Comparison of ENCODE assay signal across 10 cellular contexts in genomic region chr20:10524034-10524476, GRCh38.
DNase-seq lines count a peak whose midpoint lies in the region; ATAC-seq and TF ChIP-seq lines count a peak whose summit lies in the region.
"Had no signal": no experiment of that assay in that cellular context is flagged by ENCODE, and none has a peak within 500 bp of the region (broad histone marks: within the 10 kb centered on the region; RNA-seq: fewer than 3 reads in every experiment).

No MANE protein-coding gene starts in this region.

- H4K20me1 ChIP-seq in IMR-90 (ENCODE audit: insufficient read depth, low read length) = no peaks in the 10 kb centered on the region

- no peak overlapping the region for H3K23ac ChIP-seq in IMR-90 (ENCODE audit: low read depth, low read length)

- no peaks in the 10 kb centered on the region for H3K27me3 ChIP-seq in IMR-90 (ENCODE audit: control insufficient read depth, insufficient read depth, low read length)
- H3K27me3 ChIP-seq in body of pancreas = no peaks in the 10 kb centered on the region
- H3K27me3 ChIP-seq in iPS-18a (ENCODE audit: control insufficient read depth, insufficient read depth, low read length) = no peaks in the 10 kb centered on the region
- H3K27me3 ChIP-seq in skeletal muscle satellite cell (ENCODE audit: control insufficient read depth, insufficient read depth, low read length) = no peaks in the 10 kb centered on the region
- no peaks in the 10 kb centered on the region for H3K27me3 ChIP-seq in colonic mucosa

- peak overlapping the region in 1 of 2 experiments; percentile 31; a peak in 1 of 4 replicates for H4K8ac ChIP-seq in IMR-90 (ENCODE audit: low read depth in 2 of 2, low read length in 2 of 2)

- H3K27ac Mint-ChIP-seq in HFFc6 = no peak overlapping the region

- H3K79me1 ChIP-seq in IMR-90 (ENCODE audit: low read depth in 1 of 2, low read length in 2 of 2) = peaks cover 5 to 22% of the 10 kb centered on the region in 2 experiments; a peak in 3 of 4 replicates

- POLR2A ChIA-PET in IMR-90 (lab: Charles Lee; ENCODE audit: unreplicated experiment) = no interaction called here

- no peak overlapping the region for H3K56ac ChIP-seq in IMR-90 (ENCODE audit: extremely low read depth, insufficient read depth, low read length)

- no peak overlapping the region for H3K9ac ChIP-seq in IMR-90 (ENCODE audit: low read depth, low read length)
- H3K9ac ChIP-seq in iPS-18a (ENCODE audit: low read length) = peak overlapping the region; percentile 13
- peak overlapping the region; percentile 59 for H3K9ac ChIP-seq in skeletal muscle satellite cell (ENCODE audit: low read depth, low read length)
- no peak overlapping the region for H3K9ac ChIP-seq in colonic mucosa (ENCODE audit: low read depth in 2 of 2, low read length in 2 of 2)

- H3K36me3 Mint-ChIP-seq in HFFc6 (ENCODE audit: low read depth) = 0 out of 2 replicates have a peak, but pooled peaks cover 4% of the 10 kb centered on the region

- peaks cover 3% of the 10 kb centered on the region; the same call in 1 of the 2 replicates for H3K9me1 ChIP-seq in IMR-90 (ENCODE audit: insufficient read depth, low read length)

- H3K4ac ChIP-seq in IMR-90 (ENCODE audit: low read depth, low read length) = peak overlapping the region; percentile 33; the same call in 1 of the 2 replicates

- H3K4me1 Mint-ChIP-seq in HFFc6 (ENCODE audit: low read depth) = peaks cover 63% of the 10 kb centered on the region

- no peak overlapping the region for H3K4me3 Mint-ChIP-seq in HFFc6

- H2BK5ac ChIP-seq in IMR-90 (ENCODE audit: low read depth, low read length, poor library complexity, severe bottlenecking) = no peak overlapping the region

- peak; percentile 21 for ATAC-seq in IMR-90 (ENCODE audit: low read depth)
- peak; percentile 63 for ATAC-seq in body of pancreas
- no peak for ATAC-seq in HG03432 (IDR thresholded peaks at IDR 0.05; ENCODE audit: unreplicated experiment)
- ATAC-seq: HepG2 had no signal

- H2AFZ ChIP-seq in IMR-90 (replicated peaks; ENCODE audit: low read length, poor library complexity) = peak overlapping the region; percentile 1

- peak overlapping the region; percentile 34; the same call in 1 of the 2 replicates for H3K14ac ChIP-seq in IMR-90 (replicated peaks; ENCODE audit: low read depth, low read length)

- no peaks in the 10 kb centered on the region for H3K9me3 Mint-ChIP-seq in HFFc6

- TF ChIP-seq POLR2A in IMR-90 (IDR thresholded peaks at IDR 0.05; ENCODE audit: low read depth, low read length) (no peak), body of pancreas (IDR thresholded peaks at IDR 0.05) (no peak)

- H3K4me1 ChIP-seq in IMR-90 (ENCODE audit: control insufficient read depth, insufficient read depth, low read length) (peaks cover 8% of the 10 kb centered on the region), body of pancreas (peaks cover 17% of the 10 kb centered on the region), iPS-18a (ENCODE audit: control insufficient read depth, low read depth, low read length) (peaks cover 32% of the 10 kb centered on the region), skeletal muscle satellite cell (ENCODE audit: control insufficient read depth, insufficient read depth, low read length) (peaks cover 52% of the 10 kb centered on the region), colonic mucosa (no peaks in the 10 kb centered on the region)

- H4K5ac ChIP-seq in IMR-90 (ENCODE audit: low read depth, low read length) = no peak overlapping the region

- no peak overlapping the region for H3K4me3 ChIP-seq in IMR-90 (ENCODE audit: insufficient read depth, low read depth, low read length)
- H3K4me3 ChIP-seq in body of pancreas = no peak overlapping the region
- H3K4me3 ChIP-seq in iPS-18a (ENCODE audit: low read length) = no peak overlapping the region
- H3K4me3 ChIP-seq in skeletal muscle satellite cell (ENCODE audit: low read length) = no peak overlapping the region
- H3K4me3 ChIP-seq in colonic mucosa = no peak overlapping the region
- H3K4me3 ChIP-seq: SK-N-MC had no signal

- intact Hi-C loops in IMR-90 (cut with micrococcal nuclease) (no loop called here), body of pancreas (cut with DNase I) (no loop called here), colonic mucosa (cut with DNase I) (no loop called here)

- no peaks in the 10 kb centered on the region for H3K36me3 ChIP-seq in IMR-90 (ENCODE audit: control insufficient read depth, insufficient read depth, low read length)
- no peaks in the 10 kb centered on the region for H3K36me3 ChIP-seq in body of pancreas (replicated peaks in 1 of 2; ENCODE audit: insufficient read depth in 1 of 2, low read depth in 2 of 2)
- no peaks in the 10 kb centered on the region for H3K36me3 ChIP-seq in iPS-18a (ENCODE audit: control insufficient read depth, low read depth, low read length)
- H3K36me3 ChIP-seq in skeletal muscle satellite cell (ENCODE audit: insufficient read depth, low read length) = no peaks in the 10 kb centered on the region
- no peaks in the 10 kb centered on the region for H3K36me3 ChIP-seq in colonic mucosa

- dilution Hi-C loops in IMR-90 (cut with HindIII; ENCODE audit: low sequenced_read_pairs, unreplicated experiment) = no loop called here

- no peak for TF ChIP-seq RAD21 in IMR-90 (IDR thresholded peaks at IDR 0.05; ENCODE audit: low read length)

- DNase-seq in IMR-90 = peak; percentile 41
- peak; percentile 25 to 55 (median 44) for DNase-seq in body of pancreas
- no peak for DNase-seq in HFFc6
- DNase-seq in colonic mucosa = no peak
- no peak for DNase-seq in stimulated activated CD4-positive, alpha-beta T cell treated with anti-CD3 and anti-CD28 coated beads, Interleukin-4, amount 100 ng/mL, for 24 hours

- no peaks in the 10 kb centered on the region; the same call in 1 of the 2 replicates for H3K27me3 Mint-ChIP-seq in HFFc6 (ENCODE audit: insufficient read depth)

- H2BK120ac ChIP-seq in IMR-90 (ENCODE audit: low read depth, low read length) = peak overlapping the region; percentile 28; the same call in 1 of the 2 replicates

- no peaks in the 10 kb centered on the region for H3K9me3 ChIP-seq in IMR-90 (ENCODE audit: control insufficient read depth, insufficient read depth, low read length)
- H3K9me3 ChIP-seq in body of pancreas = no peaks in the 10 kb centered on the region
- no peaks in the 10 kb centered on the region for H3K9me3 ChIP-seq in iPS-18a (ENCODE audit: control insufficient read depth, low read depth, low read length)
- no peaks in the 10 kb centered on the region for H3K9me3 ChIP-seq in skeletal muscle satellite cell (replicated peaks; ENCODE audit: low read length)
- no peaks in the 10 kb centered on the region for H3K9me3 ChIP-seq in colonic mucosa

- no peak overlapping the region for H2AK9ac ChIP-seq in IMR-90 (replicated peaks; ENCODE audit: low read depth, low read length, poor library complexity)

- no peak overlapping the region for H3K27ac ChIP-seq in IMR-90 (ENCODE audit: insufficient read depth, low read length)
- peak overlapping the region in 1 of 4 donors; percentile 14 for H3K27ac ChIP-seq in body of pancreas
- no peak overlapping the region for H3K27ac ChIP-seq in iPS-18a (ENCODE audit: low read length)
- no peak overlapping the region for H3K27ac ChIP-seq in colonic mucosa
- H3K27ac ChIP-seq: SK-N-MC had no signal

- H3K18ac ChIP-seq in IMR-90 (ENCODE audit: low read depth, low read length) = no peak overlapping the region

- BruUV-seq in IMR-90 (replicated peaks; lab: Mats Ljungman, UMichigan) = no TSS peak

- TF ChIP-seq CTCF in IMR-90 (conservative IDR thresholded peaks at IDR 0.05; ENCODE audit: low read depth, low read length) = no peak
- no peak for TF ChIP-seq CTCF in body of pancreas (IDR thresholded peaks at IDR 0.05)
- no peak for TF ChIP-seq CTCF in HFFc6 (IDR thresholded peaks at IDR 0.05)
- TF ChIP-seq CTCF in colonic mucosa (IDR thresholded peaks at IDR 0.05) = no peak

- 63% methylated on average over 6 of the region's 10 CpGs; no CpG with 5 or more reads in 1 of the 2 experiments for WGBS in IMR-90 (ENCODE audit: extremely low coverage in 2 of 2, insufficient read length in 1 of 2), 2 experiments
- WGBS in body of pancreas, 2 donors = 50 to 55% methylated on average over 9 to 10 of the region's 10 CpGs

- in situ Hi-C loops in IMR-90 (cut with MboI; ENCODE audit: low sequenced_read_pairs) = no loop called here

- no peak overlapping the region for H2BK20ac ChIP-seq in IMR-90 (ENCODE audit: low read depth, low read length)

- CTCF ChIA-PET in IMR-90 (lab: Yijun Ruan, JAX) = no interaction called here

- H2AK5ac ChIP-seq in IMR-90 (ENCODE audit: low read depth, low read length) = peak overlapping the region; percentile 77; the same call in 1 of the 2 replicates

- peak overlapping the region; percentile 44; the same call in 1 of the 3 replicates for H2BK15ac ChIP-seq in IMR-90 (ENCODE audit: low read depth, low read length)

- H4K91ac ChIP-seq in IMR-90 (ENCODE audit: insufficient read depth, low read depth, low read length) = no peak overlapping the region; the same call in 1 of the 2 replicates

- no peak overlapping the region for H3K4me2 ChIP-seq in IMR-90 (ENCODE audit: low read depth, low read length)
- H3K4me2 ChIP-seq in skeletal muscle satellite cell (ENCODE audit: low read length) = peak overlapping the region; percentile 59

TF ChIP-seq in IMR-90, 13 proteins besides CTCF, POLR2A, EP300 and RAD21:
- TF ChIP-seq FOS (IDR thresholded peaks at IDR 0.05; ENCODE audit: low read depth, low read length) (no peak), MXI1 (IDR thresholded peaks at IDR 0.05; ENCODE audit: borderline replicate concordance, low read depth, low read length) (no peak), CEBPB (IDR thresholded peaks at IDR 0.05; ENCODE audit: low read depth, low read length) (no peak)
TF ChIP-seq in IMR-90: peak in this region for 0.

Comparison
In these comparisons a context has a peak if more than half of its experiments do, and no peak if none do; other contexts are left out.
1. DNase-seq: peak in IMR-90 (single experiment) and body of pancreas (4 of 4); none in HFFc6 (single experiment), colonic mucosa (single experiment) and stimulated activated CD4-positive, alpha-beta T cell treated with anti-CD3 and anti-CD28 coated beads, Interleukin-4, amount 100 ng/mL, for 24 hours (single experiment).
2. H3K9ac ChIP-seq: peak in iPS-18a (single experiment) and skeletal muscle satellite cell (single experiment); none in IMR-90 (single experiment) and colonic mucosa (0 of 2).